Comparison of ENCODE assay signal across 7 cellular contexts in genomic region chr1:89629600-89629999, GRCh38. TPM values are rescaled to one million over a fixed set of nuclear protein-coding genes. Genes with fewer than 3 reads are reported as not detected.
DNase-seq lines count a peak whose midpoint lies in the region; ATAC-seq and TF ChIP-seq lines count a peak whose summit lies in the region.
"Not testable (repeated sequence)": the region's sequence is repeated elsewhere in the genome, so short reads cannot be mapped to it uniquely, and the experiment has no call there.

No MANE protein-coding gene starts in this region.

- peaks cover 46% of the 10 kb centered on the region for H3K4me1 ChIP-seq in CD8-positive, alpha-beta T cell (ENCODE audit: insufficient read depth, low read length)

- CTCF ChIA-PET in CD8-positive, alpha-beta T cell (lab: Charles Lee): interaction anchor here (1.5 to 22.6 kb wide), 7 partner anchors 13 to 146 kb away, joined by 3 to 401 read pairs (median 22); no protein-coding TSS in a partner anchor

- H3K36me3 Mint-ChIP-seq in CD8-positive, alpha-beta T cell: peaks cover 38% of the 10 kb centered on the region
- H3K36me3 Mint-ChIP-seq in activated CD4-positive, alpha-beta T cell treated with anti-CD3 and anti-CD28 coated beads, Interleukin-2, amount 10 ng/mL, durations not matched to agents 24 days and 14 days (ENCODE audit: low read depth): peaks cover 31% of the 10 kb centered on the region
- H3K36me3 Mint-ChIP-seq in activated T-cell treated with anti-CD3 and anti-CD28 coated beads, Interleukin-2, amount 50 U/mL, for 24 hours (ENCODE audit: low read depth): peaks cover 62% of the 10 kb centered on the region
- peaks cover 15% of the 10 kb centered on the region for H3K36me3 Mint-ChIP-seq in activated naive CD4-positive, alpha-beta T cell treated with anti-CD3 and anti-CD28 coated beads, Interleukin-2, amount 50 U/mL, for 24 hours
- not testable (repeated sequence) for H3K36me3 Mint-ChIP-seq in nephron (ENCODE audit: low read depth)

- H3K27me3 ChIP-seq in CD8-positive, alpha-beta T cell (ENCODE audit: insufficient read depth, low read length); dorsolateral prefrontal cortex: not testable (repeated sequence)

- not testable (repeated sequence) for TF ChIP-seq CTCF in CD8-positive, alpha-beta T cell (IDR thresholded peaks at IDR 0.05); dorsolateral prefrontal cortex (IDR thresholded peaks at IDR 0.05 in 54 of 56, conservative IDR thresholded peaks at IDR 0.05 in 2 of 56; ENCODE audit: low read depth in 1 of 56, partially characterized antibody in 56 of 56); nephron (IDR thresholded peaks at IDR 0.05; ENCODE audit: unreplicated experiment in 3 of 3)

- not testable (repeated sequence) for H3K36me3 ChIP-seq in CD8-positive, alpha-beta T cell (ENCODE audit: insufficient read depth, low read length)

- H3K27ac ChIP-seq in CD8-positive, alpha-beta T cell (ENCODE audit: low read depth, low read length): not testable (repeated sequence)
- H3K27ac ChIP-seq in dorsolateral prefrontal cortex: peak overlapping the region in 51 of 59 donors; percentile 72 to 99 (median 97)

- not testable (repeated sequence) for H3K9me3 Mint-ChIP-seq in CD8-positive, alpha-beta T cell; activated CD4-positive, alpha-beta T cell treated with anti-CD3 and anti-CD28 coated beads, Interleukin-2, amount 10 ng/mL, durations not matched to agents 24 days and 14 days; activated T-cell treated with anti-CD3 and anti-CD28 coated beads, Interleukin-2, amount 50 U/mL, for 24 hours; activated naive CD4-positive, alpha-beta T cell treated with anti-CD3 and anti-CD28 coated beads, Interleukin-2, amount 50 U/mL, for 24 hours; nephron

- not testable (repeated sequence) for H3K4me3 ChIP-seq in CD8-positive, alpha-beta T cell (ENCODE audit: low read depth, low read length)
- H3K4me3 ChIP-seq in dorsolateral prefrontal cortex: peak overlapping the region in 3 of 59 donors; percentile 4 to 28 (median 15)

- POLR2A ChIA-PET in CD8-positive, alpha-beta T cell (lab: Charles Lee): interaction anchor here (0.6 to 20.4 kb wide), 5 partner anchors 22 to 138 kb away, joined by 3 to 285 read pairs (median 3); partner anchors contain the start of gene LRRC8B

- H3K4me3 Mint-ChIP-seq in CD8-positive, alpha-beta T cell: not testable (repeated sequence)
- peak overlapping the region; percentile 55 for H3K4me3 Mint-ChIP-seq in activated CD4-positive, alpha-beta T cell treated with anti-CD3 and anti-CD28 coated beads, Interleukin-2, amount 10 ng/mL, durations not matched to agents 24 days and 14 days
- H3K4me3 Mint-ChIP-seq in activated T-cell treated with anti-CD3 and anti-CD28 coated beads, Interleukin-2, amount 50 U/mL, for 24 hours: peak overlapping the region; percentile 26
- H3K4me3 Mint-ChIP-seq in activated naive CD4-positive, alpha-beta T cell treated with anti-CD3 and anti-CD28 coated beads, Interleukin-2, amount 50 U/mL, for 24 hours: peak overlapping the region; percentile 58
- peak overlapping the region in 2 of 3 experiments; percentile 26 to 44 for H3K4me3 Mint-ChIP-seq in nephron

- H3K4me1 Mint-ChIP-seq in CD8-positive, alpha-beta T cell (ENCODE audit: low read depth): peaks cover 70% of the 10 kb centered on the region
- H3K4me1 Mint-ChIP-seq in activated CD4-positive, alpha-beta T cell treated with anti-CD3 and anti-CD28 coated beads, Interleukin-2, amount 10 ng/mL, durations not matched to agents 24 days and 14 days: peaks cover 56% of the 10 kb centered on the region
- peaks cover 72% of the 10 kb centered on the region for H3K4me1 Mint-ChIP-seq in activated T-cell treated with anti-CD3 and anti-CD28 coated beads, Interleukin-2, amount 50 U/mL, for 24 hours (ENCODE audit: low read depth)
- peaks cover 69% of the 10 kb centered on the region for H3K4me1 Mint-ChIP-seq in activated naive CD4-positive, alpha-beta T cell treated with anti-CD3 and anti-CD28 coated beads, Interleukin-2, amount 50 U/mL, for 24 hours
- H3K4me1 Mint-ChIP-seq in nephron: not testable (repeated sequence)

- not testable (repeated sequence) for H3K9me3 ChIP-seq in CD8-positive, alpha-beta T cell (ENCODE audit: low read length)

- peak overlapping the region; percentile 75 for H3K27ac Mint-ChIP-seq in CD8-positive, alpha-beta T cell
- H3K27ac Mint-ChIP-seq in activated CD4-positive, alpha-beta T cell treated with anti-CD3 and anti-CD28 coated beads, Interleukin-2, amount 10 ng/mL, durations not matched to agents 24 days and 14 days: peak overlapping the region; percentile 85
- peak overlapping the region; percentile 67 for H3K27ac Mint-ChIP-seq in activated T-cell treated with anti-CD3 and anti-CD28 coated beads, Interleukin-2, amount 50 U/mL, for 24 hours
- peak overlapping the region; percentile 92 for H3K27ac Mint-ChIP-seq in activated naive CD4-positive, alpha-beta T cell treated with anti-CD3 and anti-CD28 coated beads, Interleukin-2, amount 50 U/mL, for 24 hours
- H3K27ac Mint-ChIP-seq in nephron: not testable (repeated sequence)

- not testable (repeated sequence) for ATAC-seq in CD8-positive, alpha-beta T cell

- H3K27me3 Mint-ChIP-seq in CD8-positive, alpha-beta T cell (ENCODE audit: low read depth); activated CD4-positive, alpha-beta T cell treated with anti-CD3 and anti-CD28 coated beads, Interleukin-2, amount 10 ng/mL, durations not matched to agents 24 days and 14 days; activated T-cell treated with anti-CD3 and anti-CD28 coated beads, Interleukin-2, amount 50 U/mL, for 24 hours; activated naive CD4-positive, alpha-beta T cell treated with anti-CD3 and anti-CD28 coated beads, Interleukin-2, amount 50 U/mL, for 24 hours: not testable (repeated sequence)
- peaks cover 37% of the 10 kb centered on the region for H3K27me3 Mint-ChIP-seq in nephron (ENCODE audit: low read depth)

- DNase-seq in CD8-positive, alpha-beta T cell; activated T-cell treated with anti-CD3 and anti-CD28 coated beads, Interleukin-2, amount 50 U/mL, for 24 hours; dorsolateral prefrontal cortex: not testable (repeated sequence)
- DNase-seq in NCI-H526 treated with DMSO at 0.1 percent for 48 hours (lab: John Stamatoyannopoulos, UW): peak; percentile 93
- peak; percentile 71 for DNase-seq in activated CD4-positive, alpha-beta T cell treated with anti-CD3 and anti-CD28 coated beads, Interleukin-2, amount 10 ng/mL, durations not matched to agents 24 days and 14 days

- intact Hi-C loops in CD8-positive, alpha-beta T cell (cut with DNase I, micrococcal nuclease): loop anchor here in 1 of 2 experiments (2.0 kb wide), 1 partner anchor 145 kb away; no protein-coding TSS in a partner anchor
- intact Hi-C loops in activated CD4-positive, alpha-beta T cell treated with anti-CD3 and anti-CD28 coated beads, Interleukin-2, amount 10 ng/mL, durations not matched to agents 24 days and 14 days (cut with micrococcal nuclease); dorsolateral prefrontal cortex (cut with DNase I): not testable (repeated sequence)

RNA-seq across cellular contexts. Expression of gene LRRC8C, which starts 3.3 kb away (rescaled TPM):
- 10 to 100 TPM; 24.0 to 26.7 TPM for total RNA-seq in CD8-positive, alpha-beta T cell
- total RNA-seq in activated CD4-positive, alpha-beta T cell treated with anti-CD3 and anti-CD28 coated beads, Interleukin-2, amount 10 ng/mL, durations not matched to agents 24 days and 14 days: 73.1 and 74.0 TPM in 2 replicates
- total RNA-seq in dorsolateral prefrontal cortex: 10 to 100 TPM; 10.3 to 21.7 (median 16.1) TPM
